Comparison of ENCODE assay signal across 18 cellular contexts in genomic region chr11:19498986-19499669, GRCh38.
A peak's percentile ranks its signal among the peaks of the same experiment; 100 is the strongest.
DNase-seq lines count a peak whose midpoint lies in the region; ATAC-seq and TF ChIP-seq lines count a peak whose summit lies in the region.
"Had no signal": no experiment of that assay in that cellular context is flagged by ENCODE, and none has a peak within 500 bp of the region (broad histone marks: within the 10 kb centered on the region; RNA-seq: fewer than 3 reads in every experiment).

No MANE protein-coding gene starts in this region.

- H4K20me1 ChIP-seq in PC-9 (ENCODE audit: insufficient read depth), result no peaks in the 10 kb centered on the region; the same call in 1 of the 2 replicates
- H4K20me1 ChIP-seq: BLaER1 treated with 17β-estradiol and CSF1 and Interleukin-3, amounts not matched to agents 10 nM and 100 nM had no signal

- H2AFZ ChIP-seq in PC-9, result no peak overlapping the region
- H2AFZ ChIP-seq: parathyroid adenoma had no signal

- CTCF ChIA-PET in PC-9 (lab: Charles Lee), result no interaction called here

- no peak for TF ChIP-seq CTCF in PC-9 (conservative IDR thresholded peaks at IDR 0.05)

- BruUV-seq in PC-9 (replicated peaks; lab: Mats Ljungman, UMichigan), result no TSS peak

- H3K4me2 ChIP-seq in PC-9, result no peak overlapping the region

- H3K27ac ChIP-seq in PC-9, result no peak overlapping the region
- H3K27ac ChIP-seq: BLaER1 treated with 17β-estradiol and CSF1 and Interleukin-3, amounts not matched to agents 10 nM and 100 nM; parathyroid adenoma had no signal

- H3K79me2 ChIP-seq in PC-9 (ENCODE audit: low read depth), result no peaks in the 10 kb centered on the region
- H3K79me2 ChIP-seq: parathyroid adenoma had no signal

- ATAC-seq in HG03175 (IDR thresholded peaks at IDR 0.05; ENCODE audit: unreplicated experiment) (no peak), HG03432 (IDR thresholded peaks at IDR 0.05; ENCODE audit: unreplicated experiment) (no peak)

- intact Hi-C loops in PC-9 (cut with micrococcal nuclease; ENCODE audit: unreplicated experiment), result no loop called here

- no peaks in the 10 kb centered on the region for H3K9me2 ChIP-seq in PC-9 (ENCODE audit: insufficient read depth)

- peaks cover 8% of the 10 kb centered on the region; the same call in 1 of the 2 replicates for H3K4me1 ChIP-seq in PC-9 (replicated peaks; ENCODE audit: insufficient read depth)
- H3K4me1 ChIP-seq: parathyroid adenoma had no signal

- DNase-seq in AG08396 (ENCODE audit: low spot score) (peak; percentile 44), HS-5 (ENCODE audit: low read depth) (peak; percentile 10), PC-9 (peak; percentile 4 to 67), iris pigment epithelial cell (ENCODE audit: low read depth) (peak; percentile 57), KG1 (lab: John Stamatoyannopoulos, UW) (no peak), anterior cingulate cortex (lab: John Stamatoyannopoulos, UW) (no peak)
- DNase-seq: activated CD4-positive, alpha-beta T cell treated with anti-CD3 and anti-CD28 coated beads for 1 hour; activated T-cell treated with anti-CD3 and anti-CD28 coated beads, Interleukin-2, amount 50 U/mL, for 48 hours; amniotic stem cell; effector CD8-positive, alpha-beta T cell; hypothalamus; midbrain; stimulated activated CD4-positive, alpha-beta T cell treated with anti-CD3 and anti-CD28 coated beads, Interleukin-4, amount 100 ng/mL, for 1 hour; stimulated activated naive CD4-positive, alpha-beta T cell had no signal

- H3K9me3 ChIP-seq in PC-9 (ENCODE audit: insufficient read depth, low read depth), result no peaks in the 10 kb centered on the region

- H3K36me3 ChIP-seq in PC-9 (ENCODE audit: low read depth), result no peaks in the 10 kb centered on the region
- H3K36me3 ChIP-seq: BLaER1 treated with 17β-estradiol and CSF1 and Interleukin-3, amounts not matched to agents 10 nM and 100 nM had no signal

- H3K4me3 ChIP-seq in PC-9, result no peak overlapping the region
- H3K4me3 ChIP-seq: BLaER1 treated with 17β-estradiol and CSF1 and Interleukin-3, amounts not matched to agents 10 nM and 100 nM had no signal

- H3K27me3 ChIP-seq in PC-9 (ENCODE audit: insufficient read depth, low read depth), result no peaks in the 10 kb centered on the region
- H3K27me3 ChIP-seq: BLaER1 treated with 17β-estradiol and CSF1 and Interleukin-3, amounts not matched to agents 10 nM and 100 nM had no signal

- no peaks in the 10 kb centered on the region for H3F3A ChIP-seq in PC-9 (ENCODE audit: insufficient read depth, low read depth)

- POLR2A ChIA-PET in PC-9 (lab: Charles Lee; ENCODE audit: unreplicated experiment), result no interaction called here

Comparison
In these comparisons a context has a peak if more than half of its experiments do, and no peak if none do; other contexts are left out.
1. DNase-seq: peak in AG08396 (single experiment), HS-5 (single experiment), PC-9 (2 of 2) and iris pigment epithelial cell (single experiment); none in KG1 (single experiment) and anterior cingulate cortex (0 of 58).